18 cellular contexts compared by ENCODE assay signal in genomic region chr5:72447751-72448150, GRCh38. TPM values are rescaled to one million over a fixed set of nuclear protein-coding genes. Genes with fewer than 3 reads are reported as not detected.
DNase-seq lines count a peak whose midpoint lies in the region; ATAC-seq and TF ChIP-seq lines count a peak whose summit lies in the region.
"Had no signal": no experiment of that assay in that cellular context is flagged by ENCODE, and none has a peak within 500 bp of the region (broad histone marks: within the 10 kb centered on the region; RNA-seq: fewer than 3 reads in every experiment).

No MANE protein-coding gene starts in this region.

- peaks cover 31% of the 10 kb centered on the region for H3K4me1 Mint-ChIP-seq in endothelial cell (ENCODE audit: unreplicated experiment)
- H3K4me1 Mint-ChIP-seq in stimulated activated naive B cell treated with anti-CD40 and anti-IgM and Interleukin-4, amounts not matched to agents 10 μg/mL and 1 μg/mL and 100 μg/mL, for 72 hours: peaks cover 14 to 24% of the 10 kb centered on the region in 2 donors
- H3K4me1 Mint-ChIP-seq: CD4-positive, alpha-beta memory T cell; CD4-positive, CD25-positive, alpha-beta regulatory T cell; CD8-positive, alpha-beta memory T cell had no signal

- peaks cover 7% of the 10 kb centered on the region for H3K27me3 Mint-ChIP-seq in endothelial cell (ENCODE audit: unreplicated experiment)
- no peaks in the 10 kb centered on the region for H3K27me3 Mint-ChIP-seq in stimulated activated naive B cell treated with anti-CD40 and anti-IgM and Interleukin-4, amounts not matched to agents 10 μg/mL and 1 μg/mL and 100 μg/mL, for 72 hours
- H3K27me3 Mint-ChIP-seq: CD4-positive, CD25-positive, alpha-beta regulatory T cell had no signal

- H3F3A ChIP-seq in SK-N-SH (replicated peaks; ENCODE audit: insufficient read depth): peaks cover 19% of the 10 kb centered on the region

- TF ChIP-seq RAD21 in SK-N-SH (IDR thresholded peaks at IDR 0.05; ENCODE audit: low read length): no peak

- DNase-seq in endothelial cell (ENCODE audit: low spot score) (no peak), SK-N-SH (no peak), body of pancreas (no peak)
- DNase-seq in stimulated activated naive B cell treated with anti-CD40 and anti-IgM and Interleukin-4, amounts not matched to agents 10 μg/mL and 1 μg/mL and 100 μg/mL, for 72 hours: no peak
- DNase-seq: 8988T; ACHN; BE2C; C1 segment of cervical spinal cord; CD4-positive, alpha-beta memory T cell; CD4-positive, CD25-positive, alpha-beta regulatory T cell; CD8-positive, alpha-beta memory T cell; COR-L47; GF-D8 had no signal

- no peak for ATAC-seq in stimulated activated naive B cell treated with anti-CD40 and anti-IgM and Interleukin-4, amounts not matched to agents 10 μg/mL and 1 μg/mL and 100 μg/mL, for 72 hours (replicated peaks)
- ATAC-seq in HG03442 (IDR thresholded peaks at IDR 0.05; ENCODE audit: unreplicated experiment) (no peak), body of pancreas (no peak)

- H2AFZ ChIP-seq in SK-N-SH (ENCODE audit: low read depth): no peak overlapping the region

- H3K36me3 ChIP-seq in SK-N-SH (replicated peaks in 1 of 2; ENCODE audit: control insufficient read depth in 1 of 2, insufficient read depth in 2 of 2, low read length in 1 of 2): no peaks in the 10 kb centered on the region
- no peaks in the 10 kb centered on the region for H3K36me3 ChIP-seq in body of pancreas (replicated peaks in 1 of 2; ENCODE audit: insufficient read depth in 1 of 2, low read depth in 2 of 2)
- H3K36me3 ChIP-seq: BE2C, BLaER1 had no signal

- TF ChIP-seq POLR2A in body of pancreas (IDR thresholded peaks at IDR 0.05): no peak

- no peaks in the 10 kb centered on the region for H3K9me3 Mint-ChIP-seq in endothelial cell (ENCODE audit: unreplicated experiment)
- peaks cover 0 to 2% of the 10 kb centered on the region in 2 donors for H3K9me3 Mint-ChIP-seq in stimulated activated naive B cell treated with anti-CD40 and anti-IgM and Interleukin-4, amounts not matched to agents 10 μg/mL and 1 μg/mL and 100 μg/mL, for 72 hours
- H3K9me3 Mint-ChIP-seq: CD4-positive, alpha-beta memory T cell had no signal

- H3K4me2 ChIP-seq in SK-N-SH: no peak overlapping the region
- H3K4me2 ChIP-seq: BLaER1 had no signal

- no peak overlapping the region for H3K27ac ChIP-seq in SK-N-SH (ENCODE audit: low read depth in 2 of 2, low read length in 1 of 2)
- no peak overlapping the region for H3K27ac ChIP-seq in body of pancreas
- H3K27ac ChIP-seq: BLaER1 had no signal

- H3K9me3 ChIP-seq in SK-N-SH (no peaks in the 10 kb centered on the region), body of pancreas (no peaks in the 10 kb centered on the region)
- H3K9me3 ChIP-seq: BE2C, BLaER1 had no signal

- WGBS in SK-N-SH (ENCODE audit: low lambda C conversion rate): 95% methylated on average over 4 of the region's 4 CpGs
- WGBS in body of pancreas, 2 donors: 92 to 95% methylated on average over 4 of the region's 4 CpGs

- no peaks in the 10 kb centered on the region for H3K9me2 ChIP-seq in SK-N-SH

- intact Hi-C loops in body of pancreas (cut with DNase I): no loop called here

- TF ChIP-seq CTCF in endothelial cell (IDR thresholded peaks at IDR 0.05; ENCODE audit: unreplicated experiment): no peak
- no peak for TF ChIP-seq CTCF in SK-N-SH (IDR thresholded peaks at IDR 0.05)
- TF ChIP-seq CTCF in body of pancreas (IDR thresholded peaks at IDR 0.05): no peak

- no peaks in the 10 kb centered on the region for H3K27me3 ChIP-seq in SK-N-SH (ENCODE audit: insufficient read depth)
- H3K27me3 ChIP-seq in body of pancreas: no peaks in the 10 kb centered on the region
- H3K27me3 ChIP-seq: BE2C, BLaER1 had no signal

- H3K4me3 ChIP-seq in SK-N-SH (ENCODE audit: low read depth in 2 of 2, low read length in 1 of 2) (no peak overlapping the region), body of pancreas (no peak overlapping the region)
- H3K4me3 ChIP-seq: BLaER1 had no signal

- H4K20me1 ChIP-seq in SK-N-SH (ENCODE audit: insufficient read depth): no peaks in the 10 kb centered on the region
- H4K20me1 ChIP-seq: BLaER1 had no signal

- H3K79me2 ChIP-seq in SK-N-SH (ENCODE audit: insufficient read depth): no peaks in the 10 kb centered on the region

- no peak overlapping the region for H3K27ac Mint-ChIP-seq in endothelial cell (ENCODE audit: unreplicated experiment)
- peak overlapping the region; percentile 71 for H3K27ac Mint-ChIP-seq in stimulated activated naive B cell treated with anti-CD40 and anti-IgM and Interleukin-4, amounts not matched to agents 10 μg/mL and 1 μg/mL and 100 μg/mL, for 72 hours
- H3K27ac Mint-ChIP-seq: CD14-positive monocyte; CD4-positive, alpha-beta memory T cell; CD4-positive, CD25-positive, alpha-beta regulatory T cell had no signal

- peak overlapping the region; percentile 50 for H3K4me3 Mint-ChIP-seq in endothelial cell (ENCODE audit: unreplicated experiment)
- H3K4me3 Mint-ChIP-seq in stimulated activated naive B cell treated with anti-CD40 and anti-IgM and Interleukin-4, amounts not matched to agents 10 μg/mL and 1 μg/mL and 100 μg/mL, for 72 hours: no peak overlapping the region
- H3K4me3 Mint-ChIP-seq: CD14-positive monocyte; CD4-positive, alpha-beta memory T cell; CD4-positive, CD25-positive, alpha-beta regulatory T cell; CD8-positive, alpha-beta memory T cell had no signal

- no peak overlapping the region for H3K9ac ChIP-seq in SK-N-SH
- H3K9ac ChIP-seq: BLaER1 had no signal

- POLR2A ChIA-PET in SK-N-SH (lab: Yijun Ruan, JAX): no interaction called here

- peaks cover 14 to 15% of the 10 kb centered on the region in 2 experiments; a peak in 3 of 4 replicates for H3K4me1 ChIP-seq in SK-N-SH (ENCODE audit: control insufficient read depth in 1 of 2, insufficient read depth in 2 of 2, low read depth in 1 of 2, low read length in 1 of 2)
- H3K4me1 ChIP-seq in body of pancreas: peaks cover 20% of the 10 kb centered on the region

- H3K36me3 Mint-ChIP-seq in endothelial cell (ENCODE audit: low read depth, unreplicated experiment): peaks cover 68% of the 10 kb centered on the region
- peaks cover 0 to 4% of the 10 kb centered on the region in 2 donors for H3K36me3 Mint-ChIP-seq in stimulated activated naive B cell treated with anti-CD40 and anti-IgM and Interleukin-4, amounts not matched to agents 10 μg/mL and 1 μg/mL and 100 μg/mL, for 72 hours
- H3K36me3 Mint-ChIP-seq: CD4-positive, alpha-beta memory T cell; CD4-positive, CD25-positive, alpha-beta regulatory T cell; CD8-positive, alpha-beta memory T cell had no signal

- no peak for TF ChIP-seq EP300 in SK-N-SH (IDR thresholded peaks at IDR 0.05; ENCODE audit: borderline replicate concordance in 1 of 2, low read depth in 1 of 2, low read length in 1 of 2)

- CTCF ChIA-PET in SK-N-SH (lab: Yijun Ruan, JAX): interaction anchor here (0.8 to 1.5 kb wide), 2 partner anchors 9 to 18 kb away, joined by 3 read pairs; no protein-coding TSS in a partner anchor

TF ChIP-seq in SK-N-SH, 30 proteins besides CTCF, POLR2A, EP300 and RAD21 (continues in another document):
- TF ChIP-seq RCOR1 (IDR thresholded peaks at IDR 0.05; ENCODE audit: low read length) (no peak), IRF3 (IDR thresholded peaks at IDR 0.05; ENCODE audit: low read depth, low read length) (no peak), MAX (IDR thresholded peaks at IDR 0.05; ENCODE audit: low read depth) (no peak), POLR2AphosphoS5 (IDR thresholded peaks at IDR 0.05; ENCODE audit: low read depth, low read length) (no peak), RFX5 (IDR thresholded peaks at IDR 0.05; ENCODE audit: low read length) (no peak), MEF2A (IDR thresholded peaks at IDR 0.05; ENCODE audit: borderline replicate concordance, low read depth) (no peak), EZH2phosphoT487 (IDR thresholded peaks at IDR 0.05; ENCODE audit: borderline replicate concordance, low read depth) (no peak), USF2 (IDR thresholded peaks at IDR 0.05; ENCODE audit: borderline replicate concordance, low read depth, low read length) (no peak), SMC3 (IDR thresholded peaks at IDR 0.05; ENCODE audit: low read depth, low read length) (no peak)

RNA-seq across cellular contexts. Expression of gene ZNF366, which starts 59.5 kb away (rescaled TPM):
- total RNA-seq in endothelial cell (ENCODE audit: unreplicated experiment) (23.3 TPM), body of pancreas (1 to 10 TPM in 1 of 2 donors, under 1 TPM in 1; under 0.01 to 1.8 TPM)
- polyA plus RNA-seq in SK-N-SH (2012; rRNA removed): not detected in 2 replicates
- polyA plus RNA-seq in SK-N-SH (2012; cell fraction: cytosol; rRNA removed): not detected in 2 replicates
- not detected in 2 replicates for polyA plus RNA-seq in SK-N-SH (2012; cell fraction: nucleus; rRNA removed)
- total RNA-seq: A673; CD4-positive, CD25-positive, alpha-beta regulatory T cell; CD8-positive, alpha-beta memory T cell had no signal
- polyA plus RNA-seq: AG04450; CD4-positive, alpha-beta memory T cell; CD4-positive, CD25-positive, alpha-beta regulatory T cell; CD8-positive, alpha-beta memory T cell had no signal
